In the genomic region with DNA sequence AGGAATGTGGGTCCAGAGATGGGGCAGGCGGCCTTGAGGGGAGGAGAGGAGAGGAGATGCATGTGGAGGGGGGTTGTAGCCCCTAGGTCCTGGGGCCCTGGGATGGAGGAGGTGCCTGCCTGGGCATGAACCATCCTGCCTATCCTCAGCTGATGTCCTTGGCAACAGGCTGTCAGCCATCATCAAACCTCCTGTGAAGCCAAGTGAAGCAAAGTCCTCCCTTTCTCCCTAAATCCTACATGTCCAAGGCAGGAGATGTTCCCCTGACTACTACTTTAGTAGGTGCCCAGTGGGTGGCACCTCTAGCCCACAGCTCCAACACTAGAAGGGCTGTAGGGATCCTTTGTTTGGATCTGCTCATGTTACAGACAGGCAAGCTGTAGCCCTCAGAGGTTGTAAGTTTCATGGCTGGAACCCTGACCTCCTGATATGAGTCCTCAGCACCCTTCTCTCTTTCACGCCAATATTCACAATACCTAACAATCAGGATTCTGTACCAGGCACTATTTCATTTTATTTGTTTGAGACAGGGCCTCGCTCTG, we compare ENCODE assay signal across 8 cellular contexts.
DNase-seq lines count a peak whose midpoint lies in the region; ATAC-seq, FAIRE-seq and TF ChIP-seq lines count a peak whose summit lies in the region.

No MANE protein-coding gene starts in this region.

- H3K36me3 Mint-ChIP-seq in activated CD8-positive, alpha-beta memory T cell treated with anti-CD3 and anti-CD28 coated beads, Interleukin-2, amount 10 ng/mL, durations not matched to agents 7 days and 5 days, result no peaks in the 10 kb centered on the region

- no peaks in the 10 kb centered on the region for H3K79me2 ChIP-seq in SK-N-SH (ENCODE audit: insufficient read depth)

- peak; percentile 45 for TF ChIP-seq CTCF in AG04450 (IDR thresholded peaks at IDR 0.05; ENCODE audit: low read depth, low read length)
- TF ChIP-seq CTCF in SK-N-SH (IDR thresholded peaks at IDR 0.05), result peak; percentile 63

- no peak for FAIRE-seq in H54 (lab: Jason Lieb, UNC)

- DNase-seq in AG04450 (ENCODE audit: low read depth, low spot score), result no peak
- DNase-seq in H54 (ENCODE audit: insufficient read length, low spot score), result peak; percentile 15
- DNase-seq in SK-N-SH, result no peak
- DNase-seq in left cardiac atrium, result no peak
- DNase-seq in activated T-cell treated with anti-CD3 and anti-CD28 coated beads for 4 hours, result no peak
- DNase-seq in activated CD8-positive, alpha-beta memory T cell treated with anti-CD3 and anti-CD28 coated beads, Interleukin-2, amount 10 ng/mL, durations not matched to agents 7 days and 5 days, result no peak
- no peak for DNase-seq in stimulated activated CD4-positive, alpha-beta T cell treated with anti-CD3 and anti-CD28 coated beads, Interleukin-4, amount 100 ng/mL, for 4 hours
- DNase-seq in medulla oblongata (ENCODE audit: extremely low spot score), result no peak

- TF ChIP-seq POLR2A in H54 (IDR thresholded peaks at IDR 0.05; ENCODE audit: low read depth, low read length), result no peak

- H3K4me2 ChIP-seq in SK-N-SH, result no peak overlapping the region

- peaks cover 5% of the 10 kb centered on the region for H3K4me1 Mint-ChIP-seq in activated CD8-positive, alpha-beta memory T cell treated with anti-CD3 and anti-CD28 coated beads, Interleukin-2, amount 10 ng/mL, durations not matched to agents 7 days and 5 days

- CTCF ChIA-PET in AG04450 (lab: Charles Lee), result interaction anchor here (0.9 to 11.2 kb wide), 5 partner anchors 9 to 558 kb away, joined by 3 to 287 read pairs (median 8); no protein-coding TSS in a partner anchor
- CTCF ChIA-PET in SK-N-SH (lab: Yijun Ruan, JAX), result interaction anchor here (1.3 to 16.6 kb wide), 6 partner anchors 11 to 970 kb away, joined by 3 to 395 read pairs (median 40); a partner anchor contains a TSS
- CTCF ChIA-PET in activated CD8-positive, alpha-beta memory T cell treated with anti-CD3 and anti-CD28 coated beads, Interleukin-2, amount 10 ng/mL, durations not matched to agents 7 days and 5 days (lab: Charles Lee), result interaction anchor here (1.3 to 12.4 kb wide), 3 partner anchors 13 to 364 kb away, joined by 3 to 151 read pairs (median 39); no protein-coding TSS in a partner anchor

- peak overlapping the region; percentile 7; the same call in 1 of the 2 replicates for H2AFZ ChIP-seq in SK-N-SH (ENCODE audit: low read depth)

- H3K27ac ChIP-seq in AG04450 (ENCODE audit: low read depth, low read length), result no peak overlapping the region
- H3K27ac ChIP-seq in SK-N-SH (ENCODE audit: low read depth in 2 of 2, low read length in 1 of 2), result no peak overlapping the region

- H3K9ac ChIP-seq in SK-N-SH, result no peak overlapping the region

- H3K36me3 ChIP-seq in SK-N-SH (replicated peaks in 1 of 2; ENCODE audit: control insufficient read depth in 1 of 2, insufficient read depth in 2 of 2, low read length in 1 of 2), result no peaks in the 10 kb centered on the region

- H3K4me3 ChIP-seq in AG04450 (ENCODE audit: low read depth, low read length), result no peak overlapping the region
- H3K4me3 ChIP-seq in SK-N-SH (ENCODE audit: low read depth in 2 of 2, low read length in 1 of 2), result no peak overlapping the region

- H3K9me3 ChIP-seq in AG04450 (ENCODE audit: control insufficient read depth, insufficient read depth, low read length), result no peaks in the 10 kb centered on the region
- no peaks in the 10 kb centered on the region for H3K9me3 ChIP-seq in SK-N-SH

- no peaks in the 10 kb centered on the region for H4K20me1 ChIP-seq in SK-N-SH (ENCODE audit: insufficient read depth)

- TF ChIP-seq EP300 in SK-N-SH (IDR thresholded peaks at IDR 0.05; ENCODE audit: borderline replicate concordance in 1 of 2, low read depth in 1 of 2, low read length in 1 of 2), result no peak

- 100% methylated on average over 3 of the region's 3 CpGs for WGBS in SK-N-SH (ENCODE audit: low lambda C conversion rate)

- no peaks in the 10 kb centered on the region for H3K9me3 Mint-ChIP-seq in activated CD8-positive, alpha-beta memory T cell treated with anti-CD3 and anti-CD28 coated beads, Interleukin-2, amount 10 ng/mL, durations not matched to agents 7 days and 5 days (ENCODE audit: low read depth)

- peaks cover 20% of the 10 kb centered on the region for H3K27me3 Mint-ChIP-seq in activated CD8-positive, alpha-beta memory T cell treated with anti-CD3 and anti-CD28 coated beads, Interleukin-2, amount 10 ng/mL, durations not matched to agents 7 days and 5 days

- no peak overlapping the region for H3K27ac Mint-ChIP-seq in activated CD8-positive, alpha-beta memory T cell treated with anti-CD3 and anti-CD28 coated beads, Interleukin-2, amount 10 ng/mL, durations not matched to agents 7 days and 5 days

- peaks cover 4 to 7% of the 10 kb centered on the region in 2 experiments; a peak in 2 of 4 replicates for H3K4me1 ChIP-seq in SK-N-SH (ENCODE audit: control insufficient read depth in 1 of 2, insufficient read depth in 2 of 2, low read depth in 1 of 2, low read length in 1 of 2)

- ATAC-seq in left cardiac atrium, result peak; percentile 72 to 76
- ATAC-seq in activated CD8-positive, alpha-beta memory T cell treated with anti-CD3 and anti-CD28 coated beads, Interleukin-2, amount 10 ng/mL, durations not matched to agents 7 days and 5 days, result no peak

- H3K27me3 ChIP-seq in AG04450 (ENCODE audit: control insufficient read depth, insufficient read depth, low read length) (peaks cover 4% of the 10 kb centered on the region), SK-N-SH (ENCODE audit: insufficient read depth) (no peaks in the 10 kb centered on the region)

- H3F3A ChIP-seq in SK-N-SH (replicated peaks; ENCODE audit: insufficient read depth), result no peaks in the 10 kb centered on the region

- TF ChIP-seq RAD21 in SK-N-SH (IDR thresholded peaks at IDR 0.05; ENCODE audit: low read length), result peak; percentile 70

- no peaks in the 10 kb centered on the region for H3K9me2 ChIP-seq in SK-N-SH

- H3K4me3 Mint-ChIP-seq in activated CD8-positive, alpha-beta memory T cell treated with anti-CD3 and anti-CD28 coated beads, Interleukin-2, amount 10 ng/mL, durations not matched to agents 7 days and 5 days, result no peak overlapping the region

- POLR2A ChIA-PET in AG04450 (lab: Yijun Ruan, JAX), result interaction anchor here (0.7 to 1.0 kb wide), 2 partner anchors 11 to 482 kb away, joined by 3 read pairs; no protein-coding TSS in a partner anchor
- POLR2A ChIA-PET in SK-N-SH (lab: Yijun Ruan, JAX), result no interaction called here

- intact Hi-C loops in left cardiac atrium (cut with DNase I), result loop anchor here in 1 of 2 donors (2.0 to 5.0 kb wide), 4 partner anchors 64 to 559 kb away; no protein-coding TSS in a partner anchor

TF ChIP-seq in SK-N-SH, 30 proteins besides CTCF, POLR2A, EP300 and RAD21:
- TF ChIP-seq TCF12 (IDR thresholded peaks at IDR 0.05) (no peak), SMC3 (IDR thresholded peaks at IDR 0.05; ENCODE audit: low read depth, low read length) (peak; percentile 67)
